In the genomic region with DNA sequence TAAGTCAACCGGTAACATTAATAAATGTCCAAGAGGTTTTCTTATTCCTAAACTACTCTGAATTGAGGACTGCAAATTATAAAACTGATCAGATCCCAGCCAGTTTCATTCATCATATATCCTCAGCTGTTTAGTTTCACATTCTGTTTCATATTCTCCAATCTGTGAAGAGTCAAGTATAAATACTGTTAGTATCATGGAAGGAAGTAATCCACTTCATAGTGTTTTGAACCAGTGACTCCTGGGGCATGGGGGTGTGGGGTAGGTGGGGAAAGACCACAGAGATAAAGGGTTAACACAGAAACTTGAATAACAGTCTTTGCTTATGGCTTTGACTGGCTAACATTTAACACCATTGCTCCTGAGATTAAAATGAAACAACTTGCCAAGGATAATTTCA, we compare ENCODE assay signal across 13 cellular contexts.
DNase-seq lines count a peak whose midpoint lies in the region; ATAC-seq, FAIRE-seq and TF ChIP-seq lines count a peak whose summit lies in the region.
"Had no signal": no experiment of that assay in that cellular context is flagged by ENCODE, and none has a peak within 500 bp of the region (broad histone marks: within the 10 kb centered on the region; RNA-seq: fewer than 3 reads in every experiment).

No MANE protein-coding gene starts in this region.

- POLR2A ChIA-PET in activated CD8-positive, alpha-beta T cell treated with anti-CD3 and anti-CD28 coated beads, Interleukin-2, amount 10 ng/mL, durations not matched to agents 7 days and 5 days (lab: Charles Lee) = interaction anchor here (0.6 to 4.4 kb wide), 7 partner anchors 9 to 74 kb away, joined by 3 to 20 read pairs (median 6); no protein-coding TSS in a partner anchor

- FAIRE-seq in HTR-8/SVneo (lab: Jason Lieb, UNC) = no peak
- FAIRE-seq: keratinocyte had no signal

- peak overlapping the region; percentile 99 for H3K27ac Mint-ChIP-seq in activated CD8-positive, alpha-beta T cell treated with anti-CD3 and anti-CD28 coated beads, Interleukin-2, amount 10 ng/mL, durations not matched to agents 7 days and 5 days

- CTCF ChIA-PET in activated CD8-positive, alpha-beta T cell treated with anti-CD3 and anti-CD28 coated beads, Interleukin-2, amount 10 ng/mL, durations not matched to agents 7 days and 5 days (lab: Charles Lee) = interaction anchor here (0.7 to 5.4 kb wide), 16 partner anchors 13 to 193 kb away, joined by 3 to 25 read pairs (median 6); no protein-coding TSS in a partner anchor

- no peaks in the 10 kb centered on the region for H4K20me1 ChIP-seq in hepatocyte (ENCODE audit: insufficient read depth, poor library complexity, severe bottlenecking)

- no peak for DNase-seq in activated T-cell treated with anti-CD3 and anti-CD28 coated beads, Interleukin-2, amount 50 U/mL, for 4 hours
- no peak for DNase-seq in activated T-cell treated with anti-CD3 and anti-CD28 coated beads, Interleukin-2, amount 50 U/mL, for 48 hours
- no peak for DNase-seq in activated CD8-positive, alpha-beta T cell treated with anti-CD3 and anti-CD28 coated beads, Interleukin-2, amount 10 ng/mL, durations not matched to agents 7 days and 5 days
- no peak for DNase-seq in hepatocyte (ENCODE audit: low spot score)
- DNase-seq in stimulated activated naive CD8-positive, alpha-beta T cell treated with anti-CD3 and anti-CD28 coated beads, Interleukin-15, Interleukin-2, amounts not matched to agents 100 U/mL and 50 U/mL, for 24 hours = no peak
- no peak for DNase-seq in UCSD-AML1 (lab: John Stamatoyannopoulos, UW; ENCODE audit: unreplicated experiment)
- DNase-seq in DMS153 (lab: John Stamatoyannopoulos, UW) = no peak
- DNase-seq in HTR-8/SVneo (ENCODE audit: insufficient read length, low spot score) = no peak
- DNase-seq: H7, KBM-7, nucleus accumbens had no signal

- no peaks in the 10 kb centered on the region for H3K9me3 Mint-ChIP-seq in activated T-cell treated with anti-CD3 and anti-CD28 coated beads, Interleukin-2, amount 50 U/mL, for 4 hours
- H3K9me3 Mint-ChIP-seq in activated CD8-positive, alpha-beta T cell treated with anti-CD3 and anti-CD28 coated beads, Interleukin-2, amount 10 ng/mL, durations not matched to agents 7 days and 5 days (ENCODE audit: insufficient read depth) = no peaks in the 10 kb centered on the region

- H2AFZ ChIP-seq in hepatocyte = no peak overlapping the region

- H3K27me3 Mint-ChIP-seq in activated T-cell treated with anti-CD3 and anti-CD28 coated beads, Interleukin-2, amount 50 U/mL, for 4 hours (ENCODE audit: low read depth) = no peaks in the 10 kb centered on the region
- no peaks in the 10 kb centered on the region for H3K27me3 Mint-ChIP-seq in activated CD8-positive, alpha-beta T cell treated with anti-CD3 and anti-CD28 coated beads, Interleukin-2, amount 10 ng/mL, durations not matched to agents 7 days and 5 days (ENCODE audit: low read depth)

- H3K27ac ChIP-seq in hepatocyte = peak overlapping the region; percentile 77

- H3K4me3 ChIP-seq in hepatocyte = no peak overlapping the region

- WGBS in hepatocyte (ENCODE audit: low lambda C conversion rate, missing lambda C conversion rate) = 100% methylated on average over 1 of the region's 1 CpG

- peaks cover 58% of the 10 kb centered on the region for H3K36me3 Mint-ChIP-seq in activated T-cell treated with anti-CD3 and anti-CD28 coated beads, Interleukin-2, amount 50 U/mL, for 4 hours (ENCODE audit: insufficient read depth)
- H3K36me3 Mint-ChIP-seq in activated CD8-positive, alpha-beta T cell treated with anti-CD3 and anti-CD28 coated beads, Interleukin-2, amount 10 ng/mL, durations not matched to agents 7 days and 5 days (ENCODE audit: low read depth) = peaks cover 33% of the 10 kb centered on the region

- TF ChIP-seq CTCF in hepatocyte (IDR thresholded peaks at IDR 0.05; ENCODE audit: poor library complexity) = no peak

- ATAC-seq in activated T-cell treated with anti-CD3 and anti-CD28 coated beads, Interleukin-2, amount 50 U/mL, for 4 hours = peak; percentile 23 to 34
- peak; percentile 20 for ATAC-seq in activated CD8-positive, alpha-beta T cell treated with anti-CD3 and anti-CD28 coated beads, Interleukin-2, amount 10 ng/mL, durations not matched to agents 7 days and 5 days
- peak; percentile 34 for ATAC-seq in stimulated activated naive CD8-positive, alpha-beta T cell treated with anti-CD3 and anti-CD28 coated beads, Interleukin-15, Interleukin-2, amounts not matched to agents 100 U/mL and 50 U/mL, for 24 hours
- ATAC-seq: esophagus mucosa had no signal

- H3K4me3 Mint-ChIP-seq in activated T-cell treated with anti-CD3 and anti-CD28 coated beads, Interleukin-2, amount 50 U/mL, for 4 hours = peak overlapping the region; percentile 65
- peak overlapping the region; percentile 56 for H3K4me3 Mint-ChIP-seq in activated CD8-positive, alpha-beta T cell treated with anti-CD3 and anti-CD28 coated beads, Interleukin-2, amount 10 ng/mL, durations not matched to agents 7 days and 5 days

- H3K9me3 ChIP-seq in hepatocyte (ENCODE audit: low read depth) = no peaks in the 10 kb centered on the region

- no peak overlapping the region for H3K4me2 ChIP-seq in hepatocyte

- no peaks in the 10 kb centered on the region for H3K27me3 ChIP-seq in hepatocyte

- H3K9me2 ChIP-seq in hepatocyte (replicated peaks; ENCODE audit: insufficient read depth) = no peaks in the 10 kb centered on the region

- peaks cover 95% of the 10 kb centered on the region for H3K4me1 Mint-ChIP-seq in activated T-cell treated with anti-CD3 and anti-CD28 coated beads, Interleukin-2, amount 50 U/mL, for 4 hours (ENCODE audit: low read depth)
- H3K4me1 Mint-ChIP-seq in activated CD8-positive, alpha-beta T cell treated with anti-CD3 and anti-CD28 coated beads, Interleukin-2, amount 10 ng/mL, durations not matched to agents 7 days and 5 days (ENCODE audit: low read depth) = peaks cover 92% of the 10 kb centered on the region

- peaks cover 8% of the 10 kb centered on the region for H3K4me1 ChIP-seq in hepatocyte (ENCODE audit: insufficient read depth)

- H3K79me2 ChIP-seq in hepatocyte = peaks cover 3% of the 10 kb centered on the region

- H3K36me3 ChIP-seq in hepatocyte (replicated peaks; ENCODE audit: insufficient read depth, low read depth) = no peaks in the 10 kb centered on the region
